In the genomic region with DNA sequence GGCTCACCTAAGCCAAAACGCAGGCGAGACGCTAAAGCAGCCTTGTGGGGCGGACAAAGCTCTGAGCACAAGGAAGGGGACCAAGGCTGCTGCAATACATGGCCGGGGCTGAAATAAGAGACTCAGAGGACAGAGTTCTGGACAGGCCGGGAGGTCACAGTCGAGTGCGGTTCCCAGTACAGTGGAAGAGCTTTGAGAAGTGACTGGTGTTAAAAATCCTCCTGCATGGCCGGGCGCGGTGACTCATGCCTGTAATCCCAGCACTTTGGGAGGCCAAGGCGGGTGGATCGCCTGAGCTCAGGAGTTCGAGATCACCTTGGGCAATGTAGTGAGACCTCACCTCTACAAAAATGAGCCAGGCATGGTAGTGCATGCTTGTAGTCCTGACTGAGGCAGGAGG, we compare ENCODE assay signal across 35 cellular contexts. TPM values are rescaled to one million over a fixed set of nuclear protein-coding genes. Genes with fewer than 3 reads are reported as not detected.
"Had no signal": no experiment of that assay in that cellular context is flagged by ENCODE, and none has a peak within 500 bp of the region (broad histone marks: within the 10 kb centered on the region; RNA-seq: fewer than 3 reads in every experiment).

No MANE protein-coding gene starts in this region.

- H3K36me3 Mint-ChIP-seq: natural killer cell treated with Interleukin-12 subunit alpha and Interleukin-12 subunit beta and Interleukin-15 and Interleukin-18, amount 100 ng/mL, for 72 hours; type B pancreatic cell had no signal

- H3K27me3 Mint-ChIP-seq: naive B cell; naive thymus-derived CD8-positive, alpha-beta T cell; natural killer cell treated with Interleukin-12 subunit alpha and Interleukin-12 subunit beta and Interleukin-15 and Interleukin-18, amount 100 ng/mL, for 72 hours; stimulated activated memory B cell treated with anti-CD40 and anti-IgM and Interleukin-4, amounts not matched to agents 10 μg/mL and 1 μg/mL and 100 μg/mL, for 72 hours; stimulated activated naive CD8-positive, alpha-beta T cell treated with anti-CD3 and anti-CD28 coated beads, Interleukin-15, amount 100 ng/mL, for 72 hours had no signal

- H3K4me3 ChIP-seq: neural progenitor cell, ovary, psoas muscle, skin epidermis, smooth muscle cell, spleen, suprapubic skin, testis, tibial artery, transverse colon, upper lobe of right lung, uterus had no signal

- H3K27ac Mint-ChIP-seq: naive thymus-derived CD8-positive, alpha-beta T cell; natural killer cell treated with Interleukin-12 subunit alpha and Interleukin-12 subunit beta and Interleukin-15 and Interleukin-18, amount 100 ng/mL, for 72 hours; neural progenitor cell; stimulated activated memory B cell treated with anti-CD40 and anti-IgM and Interleukin-4, amounts not matched to agents 10 μg/mL and 1 μg/mL and 100 μg/mL, for 72 hours; type B pancreatic cell had no signal

- H3K36me3 ChIP-seq: neural progenitor cell, neutrophil, ovary, transverse colon, upper lobe of right lung, uterus had no signal

- DNase-seq: naive B cell; naive thymus-derived CD8-positive, alpha-beta T cell; nucleus accumbens; ovary; psoas muscle; spleen; stimulated activated CD4-positive, alpha-beta T cell treated with anti-CD3 and anti-CD28 coated beads, Interleukin-12 subunit alpha, Interleukin-12 subunit beta, amount 100 ng/mL, for 4 hours; stimulated activated CD4-positive, alpha-beta T cell treated with anti-CD3 and anti-CD28 coated beads, Interleukin-1b, Interleukin-23, amount 100 ng/mL, for 48 hours; stimulated activated CD4-positive, alpha-beta T cell treated with anti-CD3 and anti-CD28 coated beads, Interleukin-4, amount 100 ng/mL, for 1 hour; stimulated activated CD4-positive, alpha-beta T cell treated with anti-CD3 and anti-CD28 coated beads, Interleukin-4, amount 100 ng/mL, for 4 hours; stimulated activated CD8-positive, alpha-beta memory T cell treated with anti-CD3 and anti-CD28 coated beads, Interleukin-4, amount 100 ng/mL, for 48 hours; stimulated activated naive CD4-positive, alpha-beta T cell; stimulated activated naive CD8-positive, alpha-beta T cell treated with anti-CD3 and anti-CD28 coated beads, Interleukin-15, amount 100 ng/mL, for 72 hours; stimulated activated naive CD8-positive, alpha-beta T cell treated with anti-CD3 and anti-CD28 coated beads, Interleukin-15, Interleukin-2, amounts not matched to agents 100 U/mL and 50 U/mL, for 24 hours; substantia nigra; testis; tibial artery; transverse colon; upper lobe of right lung; uterus had no signal

- H3K9ac ChIP-seq: neural progenitor cell, parathyroid adenoma had no signal

- H3K27me3 ChIP-seq: neural progenitor cell, neutrophil, ovary, spleen, suprapubic skin, testis, tibial artery, transverse colon, upper lobe of right lung, uterus had no signal

- H3K9me3 Mint-ChIP-seq: naive thymus-derived CD8-positive, alpha-beta T cell; natural killer cell treated with Interleukin-12 subunit alpha and Interleukin-12 subunit beta and Interleukin-15 and Interleukin-18, amount 100 ng/mL, for 72 hours; neural progenitor cell; stimulated activated naive CD8-positive, alpha-beta T cell treated with anti-CD3 and anti-CD28 coated beads, Interleukin-15, amount 100 ng/mL, for 72 hours had no signal

- ATAC-seq: naive thymus-derived CD8-positive, alpha-beta T cell; natural killer cell treated with Interleukin-12 subunit alpha and Interleukin-12 subunit beta and Interleukin-15 and Interleukin-18, amount 100 ng/mL, for 72 hours; right cardiac atrium; sciatic nerve; stimulated activated memory B cell treated with anti-CD40 and anti-IgM and Interleukin-4, amounts not matched to agents 10 μg/mL and 1 μg/mL and 100 μg/mL, for 72 hours; stimulated activated naive CD8-positive, alpha-beta T cell treated with anti-CD3 and anti-CD28 coated beads, Interleukin-15, amount 100 ng/mL, for 72 hours; stimulated activated naive CD8-positive, alpha-beta T cell treated with anti-CD3 and anti-CD28 coated beads, Interleukin-15, Interleukin-2, amounts not matched to agents 100 U/mL and 50 U/mL, for 24 hours; upper lobe of right lung had no signal

- H3K4me1 ChIP-seq: neural progenitor cell, parathyroid adenoma, psoas muscle, suprapubic skin, tibial artery, transverse colon, upper lobe of right lung, uterus had no signal

- H3K4me1 Mint-ChIP-seq: naive B cell; stimulated activated memory B cell treated with anti-CD40 and anti-IgM and Interleukin-4, amounts not matched to agents 10 μg/mL and 1 μg/mL and 100 μg/mL, for 72 hours; stimulated activated naive CD8-positive, alpha-beta T cell treated with anti-CD3 and anti-CD28 coated beads, Interleukin-15, amount 100 ng/mL, for 72 hours had no signal

- H3K4me3 Mint-ChIP-seq: naive B cell; naive thymus-derived CD8-positive, alpha-beta T cell; natural killer cell treated with Interleukin-12 subunit alpha and Interleukin-12 subunit beta and Interleukin-15 and Interleukin-18, amount 100 ng/mL, for 72 hours; neural progenitor cell; stimulated activated memory B cell treated with anti-CD40 and anti-IgM and Interleukin-4, amounts not matched to agents 10 μg/mL and 1 μg/mL and 100 μg/mL, for 72 hours; stimulated activated naive CD8-positive, alpha-beta T cell treated with anti-CD3 and anti-CD28 coated beads, Interleukin-15, amount 100 ng/mL, for 72 hours; type B pancreatic cell had no signal

- H3K9me3 ChIP-seq: neutrophil, ovary, psoas muscle, spleen, suprapubic skin, testis, tibial artery, transverse colon, upper lobe of right lung, uterus had no signal

- H3K27ac ChIP-seq: neural progenitor cell, neutrophil, ovary, parathyroid adenoma, psoas muscle, skin epidermis, spleen, suprapubic skin, testis, tibial artery, transverse colon, upper lobe of right lung, uterus had no signal

RNA-seq across cellular contexts. Expression of gene DNAI2, which starts 50.1 kb away (rescaled TPM):
- total RNA-seq: natural killer cell treated with Interleukin-12 subunit alpha and Interleukin-12 subunit beta and Interleukin-15 and Interleukin-18, amount 100 ng/mL, for 72 hours; osteoblast; progenitor cell of endocrine pancreas; psoas muscle; renal cortical epithelial cell; sciatic nerve; smooth muscle cell; suprapubic skin; transverse colon; upper lobe of right lung; urinary bladder had no signal
